33 cellular contexts compared by ENCODE assay signal in genomic region chr9:124373851-124374250, GRCh38.
"Had no signal": no experiment of that assay in that cellular context is flagged by ENCODE, and none has a peak within 500 bp of the region (broad histone marks: within the 10 kb centered on the region; RNA-seq: fewer than 3 reads in every experiment).

No MANE protein-coding gene starts in this region.

- DNase-seq: Karpas-422, Kasumi-1, MG63, MM.1S, MV-4-11, NCI-H1048, NCI-H1092, NCI-H1092 treated with DMSO at 0.1 percent for 48 hours, NCI-H1105, NCI-H1105 treated with DMSO at 0.1 percent for 48 hours, NCI-H1417, NCI-H1417 treated with DMSO at 0.1 percent for 48 hours, NCI-H1436, NCI-H1436 treated with DMSO at 0.1 percent for 48 hours, NCI-H1694, NCI-H1694 treated with DMSO at 0.1 percent for 48 hours, NCI-H187, NCI-H187 treated with DMSO at 0.1 percent for 48 hours, NCI-H1930, NCI-H2029, NCI-H2029 treated with DMSO at 0.1 percent for 48 hours, NCI-H2081 treated with DMSO at 0.1 percent for 48 hours, NCI-H2107, NCI-H2171, NCI-H2171 treated with DMSO at 0.1 percent for 48 hours, NCI-H2227 treated with DMSO at 0.1 percent for 48 hours, NCI-H226, NCI-H345, NCI-H446, NCI-H446 treated with DMSO at 0.1 percent for 48 hours, NCI-H510A, NCI-H510A treated with DMSO at 0.1 percent for 48 hours, NCI-H524 had no signal

- H3K4me3 ChIP-seq: MG63 had no signal

- H3K9me3 ChIP-seq: MG63 had no signal

- H3K27me3 ChIP-seq: MG63 had no signal
